11 cellular contexts compared by ENCODE assay signal in genomic region chr2:174246944-174247381, GRCh38. TPM values are rescaled to one million over a fixed set of nuclear protein-coding genes. Genes with fewer than 3 reads are reported as not detected.
A peak's percentile ranks its signal among the peaks of the same experiment; 100 is the strongest.
DNase-seq lines count a peak whose midpoint lies in the region; ATAC-seq and TF ChIP-seq lines count a peak whose summit lies in the region.
"Had no signal": no experiment of that assay in that cellular context is flagged by ENCODE, and none has a peak within 500 bp of the region (broad histone marks: within the 10 kb centered on the region; RNA-seq: fewer than 3 reads in every experiment).

No MANE protein-coding gene starts in this region.

- no peaks in the 10 kb centered on the region for H3K27me3 Mint-ChIP-seq in neural crest cell (ENCODE audit: low read depth)
- H3K27me3 Mint-ChIP-seq: activated CD4-positive, alpha-beta memory T cell treated with anti-CD3 and anti-CD28 coated beads, Interleukin-2, amount 10 ng/mL, durations not matched to agents 7 days and 5 days had no signal

- peak overlapping the region; percentile 91 for H3K4me3 Mint-ChIP-seq in neural crest cell

- no peak for TF ChIP-seq POLR2A in body of pancreas (IDR thresholded peaks at IDR 0.05)

- H3K4me3 ChIP-seq in LNCaP clone FGC (ENCODE audit: low read depth, low read length) (peak overlapping the region; percentile 91), body of pancreas (no peak overlapping the region)

- H3K9me3 ChIP-seq in body of pancreas: no peaks in the 10 kb centered on the region
- H3K9me3 ChIP-seq: neutrophil had no signal

- ATAC-seq in body of pancreas: no peak
- no peak for ATAC-seq in GM18870 (IDR thresholded peaks at IDR 0.05; ENCODE audit: unreplicated experiment)
- no peak for ATAC-seq in HG03342 (IDR thresholded peaks at IDR 0.05; ENCODE audit: unreplicated experiment)

- 36 to 47% methylated on average over 18 of the region's 18 CpGs for WGBS in body of pancreas, 2 donors

- peaks cover 28% of the 10 kb centered on the region for H3K4me1 ChIP-seq in body of pancreas

- H3K36me3 ChIP-seq in body of pancreas (replicated peaks in 1 of 2; ENCODE audit: insufficient read depth in 1 of 2, low read depth in 2 of 2): no peaks in the 10 kb centered on the region

- TF ChIP-seq CTCF in LNCaP clone FGC (IDR thresholded peaks at IDR 0.05; ENCODE audit: control insufficient read depth, extremely low read depth, insufficient read depth) (no peak), body of pancreas (IDR thresholded peaks at IDR 0.05) (no peak), neural crest cell (conservative IDR thresholded peaks at IDR 0.05) (no peak)

- peaks cover 14% of the 10 kb centered on the region for H3K36me3 Mint-ChIP-seq in neural crest cell (ENCODE audit: low read depth)

- H3K27ac Mint-ChIP-seq in neural crest cell (ENCODE audit: unreplicated experiment): no peak overlapping the region

- intact Hi-C loops in body of pancreas (cut with DNase I): no loop called here

- H3K4me1 Mint-ChIP-seq in neural crest cell: peaks cover 43% of the 10 kb centered on the region

- H3K27me3 ChIP-seq in body of pancreas: no peaks in the 10 kb centered on the region
- H3K27me3 ChIP-seq: neutrophil had no signal

- DNase-seq in NCI-H748 (lab: John Stamatoyannopoulos, UW; ENCODE audit: unreplicated experiment) (peak; percentile 18), NCI-H748 treated with DMSO at 0.1 percent for 48 hours (lab: John Stamatoyannopoulos, UW) (no peak), LNCaP clone FGC (ENCODE audit: low read depth) (no peak), body of pancreas (peak in 3 of 4 donors; percentile 6 to 43 (median 16)), neural crest cell (ENCODE audit: low read depth, low spot score) (no peak), mucosa of gallbladder (ENCODE audit: low spot score) (no peak)
- DNase-seq: activated CD4-positive, alpha-beta memory T cell treated with anti-CD3 and anti-CD28 coated beads, Interleukin-2, amount 10 ng/mL, durations not matched to agents 7 days and 5 days; NCI-H2029 had no signal

- H3K9me3 Mint-ChIP-seq in neural crest cell: peaks cover 4% of the 10 kb centered on the region
- H3K9me3 Mint-ChIP-seq: activated CD4-positive, alpha-beta memory T cell treated with anti-CD3 and anti-CD28 coated beads, Interleukin-2, amount 10 ng/mL, durations not matched to agents 7 days and 5 days had no signal

- H3K27ac ChIP-seq in body of pancreas: peak overlapping the region in 3 of 4 donors; percentile 84 to 90 (median 89)
- H3K27ac ChIP-seq: neutrophil had no signal

RNA-seq across cellular contexts. Expression of gene OLA1, which starts 1.4 kb away (rescaled TPM):
- total RNA-seq in body of pancreas (10 to 100 TPM; 17.8 to 43.3 TPM), neural crest cell (166 and 170 TPM in 2 replicates), mucosa of gallbladder (67.6 TPM)

Comparison
In these comparisons a context has a peak if more than half of its experiments do, and no peak if none do; other contexts are left out.
1. DNase-seq: peak in NCI-H748 (single experiment) and body of pancreas (3 of 4); none in NCI-H748 treated with DMSO at 0.1 percent for 48 hours (single experiment), LNCaP clone FGC (single experiment), neural crest cell (single experiment) and mucosa of gallbladder (single experiment).